In the genomic region with DNA sequence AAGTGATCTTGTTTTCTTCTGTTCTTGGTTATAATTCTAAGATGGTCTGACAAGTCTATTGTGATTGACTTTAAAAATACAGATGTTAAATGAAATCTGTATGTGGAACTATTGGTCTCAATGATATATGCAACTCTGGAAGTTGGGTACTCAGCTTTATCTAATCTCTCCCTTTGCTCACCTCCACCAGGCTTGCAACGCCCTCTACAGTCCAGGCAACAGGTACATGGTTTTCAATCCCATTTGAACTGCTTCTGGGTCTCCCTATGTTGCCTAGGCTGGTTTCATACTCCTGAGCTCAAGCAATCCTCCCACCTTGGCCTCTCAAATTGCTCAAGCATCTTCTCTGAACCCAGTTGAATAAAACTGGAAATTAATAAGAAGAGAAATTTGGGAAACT, we compare ENCODE assay signal across 1 cellular context.
TF ChIP-seq lines count a peak whose summit lies in the region.

No MANE protein-coding gene starts in this region.

TF ChIP-seq in WTC11, 78 proteins besides CTCF, POLR2A, EP300 and RAD21 (continued from another document):
- TF ChIP-seq, protein P1, sequence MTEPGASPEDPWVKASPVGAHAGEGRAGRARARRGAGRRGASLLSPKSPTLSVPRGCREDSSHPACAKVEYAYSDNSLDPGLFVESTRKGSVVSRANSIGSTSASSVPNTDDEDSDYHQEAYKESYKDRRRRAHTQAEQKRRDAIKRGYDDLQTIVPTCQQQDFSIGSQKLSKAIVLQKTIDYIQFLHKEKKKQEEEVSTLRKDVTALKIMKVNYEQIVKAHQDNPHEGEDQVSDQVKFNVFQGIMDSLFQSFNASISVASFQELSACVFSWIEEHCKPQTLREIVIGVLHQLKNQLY (CRISPR knock-in tag; IDR thresholded peaks at IDR 0.05), result no peak
- TF ChIP-seq ZNF263 (CRISPR knock-in tag; IDR thresholded peaks at IDR 0.05; ENCODE audit: low read depth) (no peak), JAZF1 (CRISPR knock-in tag; IDR thresholded peaks at IDR 0.05) (no peak), RELA (CRISPR knock-in tag; IDR thresholded peaks at IDR 0.05; ENCODE audit: borderline replicate concordance) (no peak), SP1 (CRISPR knock-in tag; conservative IDR thresholded peaks at IDR 0.05) (no peak), OVOL2 (CRISPR knock-in tag; IDR thresholded peaks at IDR 0.05; ENCODE audit: borderline replicate concordance) (no peak), USF1 (CRISPR knock-in tag; IDR thresholded peaks at IDR 0.05) (no peak)
